8 cellular contexts compared by ENCODE assay signal in genomic region chr16:67672739-67673662, GRCh38. TPM values are rescaled to one million over a fixed set of nuclear protein-coding genes. Genes with fewer than 3 reads are reported as not detected.
DNase-seq lines count a peak whose midpoint lies in the region; ATAC-seq, FAIRE-seq and TF ChIP-seq lines count a peak whose summit lies in the region.

No MANE protein-coding gene starts in this region.

- H3K4me2 ChIP-seq in OCI-LY3 (ENCODE audit: low read length) (peak overlapping the region; percentile 55), osteoblast (ENCODE audit: insufficient read depth, low read length) (no peak overlapping the region)

- FAIRE-seq in GM18507 (lab: Jason Lieb, UNC), result peak; percentile 89

- WGBS in gastroesophageal sphincter (ENCODE audit: low coverage in 1 of 2), 2 donors, result 56 to 63% methylated on average over 1 to 2 of the region's 13 CpGs

- no peak for TF ChIP-seq POLR2A in gastroesophageal sphincter (IDR thresholded peaks at IDR 0.05)

- no peaks in the 10 kb centered on the region for H3K9me3 Mint-ChIP-seq in activated naive CD4-positive, alpha-beta T cell treated with anti-CD3 and anti-CD28 coated beads, Interleukin-2, amount 50 U/mL, for 72 hours

- H3K4me3 ChIP-seq in OCI-LY3 (ENCODE audit: low read length) (no peak overlapping the region), gastroesophageal sphincter (no peak overlapping the region), osteoblast (ENCODE audit: insufficient read depth, low read length) (no peak overlapping the region)

- TF ChIP-seq CTCF in OCI-LY3 (IDR thresholded peaks at IDR 0.05; ENCODE audit: low read depth, low read length) (peak; percentile 89), gastroesophageal sphincter (IDR thresholded peaks at IDR 0.05) (peak in 3 of 4 experiments; percentile 56 to 70 (median 58)), osteoblast (IDR thresholded peaks at IDR 0.05; ENCODE audit: extremely low read depth, low read depth, low read length) (peak; percentile 90)

- H3K4me1 ChIP-seq in OCI-LY3 (ENCODE audit: low read length) (peaks cover 38% of the 10 kb centered on the region), gastroesophageal sphincter (peaks cover 0 to 44% (median 4%) of the 10 kb centered on the region in 3 donors), osteoblast (ENCODE audit: insufficient read depth, low read length) (peaks cover 6% of the 10 kb centered on the region)

- TF ChIP-seq EP300 in gastroesophageal sphincter (IDR thresholded peaks at IDR 0.05), result no peak

- H3K27me3 ChIP-seq in OCI-LY3 (ENCODE audit: low read depth, low read length), result no peaks in the 10 kb centered on the region
- H3K27me3 ChIP-seq in gastroesophageal sphincter, result no peaks in the 10 kb centered on the region
- no peaks in the 10 kb centered on the region for H3K27me3 ChIP-seq in osteoblast (ENCODE audit: insufficient read depth, low read length)

- DNase-seq in Ammon's horn (ENCODE audit: low spot score) (peak; percentile 77), GM18507 (ENCODE audit: extremely low spot score, insufficient read length, low read depth) (peak; percentile 80), osteoblast (ENCODE audit: insufficient read length, low spot score, missing footprints) (peak; percentile 96), cortex of kidney (lab: John Stamatoyannopoulos, UW) (no peak)
- peak in 1 of 2 donors; percentile 70 for DNase-seq in activated naive CD4-positive, alpha-beta T cell treated with anti-CD3 and anti-CD28 coated beads, Interleukin-2, amount 50 U/mL, for 72 hours (ENCODE audit: low spot score in 2 of 2)

- H4K20me1 ChIP-seq in OCI-LY3 (ENCODE audit: insufficient read depth, low read length) (no peaks in the 10 kb centered on the region), osteoblast (ENCODE audit: insufficient read depth, low read length) (peaks cover 3% of the 10 kb centered on the region)

- peak overlapping the region in 1 of 2 donors; percentile 15 for H3K27ac Mint-ChIP-seq in activated naive CD4-positive, alpha-beta T cell treated with anti-CD3 and anti-CD28 coated beads, Interleukin-2, amount 50 U/mL, for 72 hours

- H2AFZ ChIP-seq in OCI-LY3 (ENCODE audit: low read depth, low read length), result no peak overlapping the region
- no peak overlapping the region for H2AFZ ChIP-seq in osteoblast (ENCODE audit: low read length)

- H3K36me3 ChIP-seq in OCI-LY3 (replicated peaks; ENCODE audit: low read depth, low read length), result no peaks in the 10 kb centered on the region
- H3K36me3 ChIP-seq in gastroesophageal sphincter, result peaks cover 0 to 15% of the 10 kb centered on the region in 2 donors
- H3K36me3 ChIP-seq in osteoblast (ENCODE audit: insufficient read depth, low read length), result peaks cover 6% of the 10 kb centered on the region

- no peak overlapping the region for H3K27ac ChIP-seq in OCI-LY3 (ENCODE audit: low read length)
- peak overlapping the region; percentile 11 to 73 (median 61) for H3K27ac ChIP-seq in gastroesophageal sphincter
- H3K27ac ChIP-seq in osteoblast (ENCODE audit: low read depth, low read length), result no peak overlapping the region

- no peak overlapping the region for H3K9ac ChIP-seq in OCI-LY3 (ENCODE audit: low read length)

- H3K9me3 ChIP-seq in OCI-LY3 (ENCODE audit: insufficient read depth, low read length) (no peaks in the 10 kb centered on the region), gastroesophageal sphincter (no peaks in the 10 kb centered on the region), osteoblast (ENCODE audit: low read depth, low read length) (no peaks in the 10 kb centered on the region)

- H3K36me3 Mint-ChIP-seq in activated naive CD4-positive, alpha-beta T cell treated with anti-CD3 and anti-CD28 coated beads, Interleukin-2, amount 50 U/mL, for 72 hours, result no peaks in the 10 kb centered on the region

- peak; percentile 21 to 41 for ATAC-seq in activated naive CD4-positive, alpha-beta T cell treated with anti-CD3 and anti-CD28 coated beads, Interleukin-2, amount 50 U/mL, for 72 hours
- ATAC-seq in gastroesophageal sphincter, result peak; percentile 39
- no peak for ATAC-seq in HG03108 (IDR thresholded peaks at IDR 0.05; ENCODE audit: unreplicated experiment)

- H3K79me2 ChIP-seq in OCI-LY3 (ENCODE audit: low read length), result no peaks in the 10 kb centered on the region
- no peaks in the 10 kb centered on the region for H3K79me2 ChIP-seq in osteoblast (ENCODE audit: insufficient read depth, low read length)

RNA-seq across cellular contexts. Expression of gene C16orf86, which starts 6.4 kb away (rescaled TPM):
- total RNA-seq in activated naive CD4-positive, alpha-beta T cell treated with anti-CD3 and anti-CD28 coated beads, Interleukin-2, amount 50 U/mL, for 72 hours, result 1 to 10 TPM; 2.0 to 2.1 TPM
- total RNA-seq in gastroesophageal sphincter (10 to 100 TPM in 1 of 4 donors, 1 to 10 TPM in 3; 3.6 to 12.9 (median 5.0) TPM), osteoblast (6.2 and 6.9 TPM in 2 replicates)

RNA-seq across cellular contexts. Expression of gene ENKD1, which starts 6.5 kb away (rescaled TPM):
- total RNA-seq in activated naive CD4-positive, alpha-beta T cell treated with anti-CD3 and anti-CD28 coated beads, Interleukin-2, amount 50 U/mL, for 72 hours, result 10 to 100 TPM in 1 of 2 donors, 1 to 10 TPM in 1; 2.4 to 11.0 TPM
- total RNA-seq in gastroesophageal sphincter (10 to 100 TPM; 23.0 to 33.2 (median 28.9) TPM), osteoblast (13.3 and 15.9 TPM in 2 replicates)

RNA-seq across cellular contexts. Expression of gene PARD6A, which starts 12.2 kb away (rescaled TPM):
- 10 to 100 TPM; 10.8 to 17.6 TPM for total RNA-seq in activated naive CD4-positive, alpha-beta T cell treated with anti-CD3 and anti-CD28 coated beads, Interleukin-2, amount 50 U/mL, for 72 hours
- total RNA-seq in gastroesophageal sphincter, result 10 to 100 TPM in 1 of 4 donors, 1 to 10 TPM in 3; 5.9 to 13.4 (median 6.5) TPM
- total RNA-seq in osteoblast, result 2.4 and 2.9 TPM in 2 replicates

RNA-seq across cellular contexts. Expression of gene ACD, which starts 12.9 kb away (rescaled TPM):
- total RNA-seq in activated naive CD4-positive, alpha-beta T cell treated with anti-CD3 and anti-CD28 coated beads, Interleukin-2, amount 50 U/mL, for 72 hours, result 10 to 100 TPM; 54.0 to 58.0 TPM
- total RNA-seq in gastroesophageal sphincter, result 10 to 100 TPM; 20.9 to 33.7 (median 24.4) TPM
- 16.5 and 18.8 TPM in 2 replicates for total RNA-seq in osteoblast

RNA-seq across cellular contexts. Expression of gene CARMIL2, which starts 28.1 kb away (rescaled TPM):
- 100 to 1,000 TPM; 133 to 180 TPM for total RNA-seq in activated naive CD4-positive, alpha-beta T cell treated with anti-CD3 and anti-CD28 coated beads, Interleukin-2, amount 50 U/mL, for 72 hours
- total RNA-seq in gastroesophageal sphincter, result 1 to 10 TPM in 1 of 4 donors, under 1 TPM in 2, not detected in 1; 0.46 to 2.8 (median 0.47) TPM
- total RNA-seq in osteoblast, result under 0.01 TPM in 2 replicates

Comparison
In these comparisons a context has a peak if more than half of its experiments do, and no peak if none do; other contexts are left out.
1. H3K27ac ChIP-seq: peak in gastroesophageal sphincter (4 of 4); none in OCI-LY3 (single experiment) and osteoblast (single experiment).
2. Peak in every context shown above with its lines, with median percentiles within 50 percentile points of each other: CTCF ChIP-seq.